17 cellular contexts compared by ENCODE assay signal in the genomic region with DNA sequence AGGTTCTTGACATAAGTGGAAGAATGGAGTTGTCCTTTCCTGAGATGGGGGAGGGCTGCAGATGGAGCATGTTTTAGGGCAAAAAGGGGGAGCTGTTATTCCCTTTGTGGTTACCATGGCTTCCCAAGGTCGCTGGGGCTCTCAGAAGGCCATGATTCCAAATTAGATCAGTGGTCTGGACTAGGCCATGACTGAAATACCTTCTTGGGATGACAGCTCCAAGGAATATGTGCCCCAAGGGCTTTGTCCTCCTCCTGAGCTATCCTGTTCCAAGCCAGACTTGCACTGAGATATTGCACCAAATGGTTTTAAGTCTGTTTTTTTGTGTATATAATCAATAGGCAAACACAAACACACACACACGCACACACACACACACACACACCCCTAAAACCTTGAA. TPM values are rescaled to one million over a fixed set of nuclear protein-coding genes. Genes with fewer than 3 reads are reported as not detected.
A peak's percentile ranks its signal among the peaks of the same experiment; 100 is the strongest.
DNase-seq lines count a peak whose midpoint lies in the region; ATAC-seq, FAIRE-seq and TF ChIP-seq lines count a peak whose summit lies in the region.
"Had no signal": no experiment of that assay in that cellular context is flagged by ENCODE, and none has a peak within 500 bp of the region (broad histone marks: within the 10 kb centered on the region; RNA-seq: fewer than 3 reads in every experiment).

No MANE protein-coding gene starts in this region.

- no peaks in the 10 kb centered on the region for H3K9me3 ChIP-seq in CD8-positive, alpha-beta memory T cell (ENCODE audit: low read length)
- peaks cover 9 to 11% of the 10 kb centered on the region in 2 donors for H3K9me3 ChIP-seq in transverse colon

- peaks cover 21 to 28% (median 21%) of the 10 kb centered on the region in 3 donors for H3K4me1 Mint-ChIP-seq in CD8-positive, alpha-beta memory T cell
- H3K4me1 Mint-ChIP-seq in activated T-helper 2 cell treated with anti-CD3 and anti-CD28 coated beads, Interferon-gamma antibody, Interleukin-2, Interleukin-4, amounts not matched to agents 10 μg/mL and 5 μg/mL and 100 μg/mL, durations not matched to agents 14 hours and 24 hours and 36 hours (ENCODE audit: low read depth): peaks cover 20% of the 10 kb centered on the region
- H3K4me1 Mint-ChIP-seq in naive thymus-derived CD8-positive, alpha-beta T cell: peaks cover 15 to 31% (median 21%) of the 10 kb centered on the region in 4 donors

- H3K4me3 Mint-ChIP-seq in CD8-positive, alpha-beta memory T cell: peak overlapping the region in 6 of 7 donors; percentile 82 to 98 (median 96)
- H3K4me3 Mint-ChIP-seq in activated T-helper 2 cell treated with anti-CD3 and anti-CD28 coated beads, Interferon-gamma antibody, Interleukin-2, Interleukin-4, amounts not matched to agents 10 μg/mL and 5 μg/mL and 100 μg/mL, durations not matched to agents 14 hours and 24 hours and 36 hours (ENCODE audit: low read depth): peak overlapping the region; percentile 70
- H3K4me3 Mint-ChIP-seq in naive thymus-derived CD8-positive, alpha-beta T cell: peak overlapping the region in 7 of 10 donors; percentile 33 to 100 (median 96)

- peaks cover 2 to 17% (median 5%) of the 10 kb centered on the region in 3 donors for H3K36me3 Mint-ChIP-seq in CD8-positive, alpha-beta memory T cell
- peaks cover 58% of the 10 kb centered on the region for H3K36me3 Mint-ChIP-seq in activated T-helper 2 cell treated with anti-CD3 and anti-CD28 coated beads, Interferon-gamma antibody, Interleukin-2, Interleukin-4, amounts not matched to agents 10 μg/mL and 5 μg/mL and 100 μg/mL, durations not matched to agents 14 hours and 24 hours and 36 hours (ENCODE audit: low read depth)
- H3K36me3 Mint-ChIP-seq in naive thymus-derived CD8-positive, alpha-beta T cell: peaks cover 0 to 5% (median 2%) of the 10 kb centered on the region in 3 donors

- WGBS in transverse colon (ENCODE audit: low coverage in 1 of 2), 2 donors: 85% methylated on average over 2 of the region's 2 CpGs; no CpG with 5 or more reads in 1 of the 2 donors

- FAIRE-seq in GM12891 (lab: Jason Lieb, UNC): peak; percentile 23

- no peak for TF ChIP-seq EP300 in transverse colon (IDR thresholded peaks at IDR 0.05; ENCODE audit: low read depth)

- peaks cover 0 to 4% of the 10 kb centered on the region in 2 donors for H3K27me3 Mint-ChIP-seq in CD8-positive, alpha-beta memory T cell
- H3K27me3 Mint-ChIP-seq in activated T-helper 2 cell treated with anti-CD3 and anti-CD28 coated beads, Interferon-gamma antibody, Interleukin-2, Interleukin-4, amounts not matched to agents 10 μg/mL and 5 μg/mL and 100 μg/mL, durations not matched to agents 14 hours and 24 hours and 36 hours (ENCODE audit: low read depth): no peaks in the 10 kb centered on the region
- H3K27me3 Mint-ChIP-seq in naive thymus-derived CD8-positive, alpha-beta T cell: no peaks in the 10 kb centered on the region

- in situ Hi-C loops in transverse colon (cut with MboI; ENCODE audit: low pct_ligation_motif_present in 1 of 4, low pct_unique_long_range_greater_than_20kb in 1 of 4, low sequenced_read_pairs in 3 of 4): loop anchor here in 1 of 4 donors (25.0 kb wide), 1 partner anchor 230 kb away; no protein-coding TSS in a partner anchor

- no peaks in the 10 kb centered on the region for H3K36me3 ChIP-seq in CD8-positive, alpha-beta memory T cell (ENCODE audit: insufficient read depth, low read length)
- no peaks in the 10 kb centered on the region for H3K36me3 ChIP-seq in transverse colon

- DNase-seq in CD8-positive, alpha-beta memory T cell: no peak
- DNase-seq in GM12891 (ENCODE audit: insufficient read length, low spot score) (no peak), erythroblast (lab: John Stamatoyannopoulos, UW) (no peak), amygdala (lab: John Stamatoyannopoulos, UW) (no peak), transverse colon (no peak)
- no peak for DNase-seq in activated T-helper 2 cell treated with anti-CD3 and anti-CD28 coated beads, Interferon-gamma antibody, Interleukin-2, Interleukin-4, amounts not matched to agents 10 μg/mL and 5 μg/mL and 100 μg/mL, durations not matched to agents 14 hours and 24 hours and 36 hours (ENCODE audit: low spot score)
- DNase-seq in naive thymus-derived CD8-positive, alpha-beta T cell: no peak
- DNase-seq: GDM1, head of caudate nucleus, mucosa of descending colon, NCI-H1930, NCI-H524, psoas muscle, WERI-Rb-1 had no signal

- no peak for TF ChIP-seq CTCF in transverse colon (IDR thresholded peaks at IDR 0.05)

- CTCF ChIA-PET in CD8-positive, alpha-beta memory T cell (lab: Charles Lee): interaction anchor here (0.7 to 1.6 kb wide), 2 partner anchors 10 to 120 kb away, joined by 3 read pairs; no protein-coding TSS in a partner anchor

- POLR2A ChIA-PET in CD8-positive, alpha-beta memory T cell (lab: Charles Lee): no interaction called here
- POLR2A ChIA-PET in naive thymus-derived CD8-positive, alpha-beta T cell (lab: Charles Lee): no interaction called here

- H3K27me3 ChIP-seq in CD8-positive, alpha-beta memory T cell (ENCODE audit: insufficient read depth, low read length, poor library complexity, severe bottlenecking): no peaks in the 10 kb centered on the region
- H3K27me3 ChIP-seq in transverse colon: no peaks in the 10 kb centered on the region

- intact Hi-C loops in activated T-helper 2 cell treated with anti-CD3 and anti-CD28 coated beads, Interferon-gamma antibody, Interleukin-2, Interleukin-4, amounts not matched to agents 10 μg/mL and 5 μg/mL and 100 μg/mL, durations not matched to agents 14 hours and 24 hours and 36 hours (cut with micrococcal nuclease): no loop called here
- intact Hi-C loops in transverse colon (cut with DNase I; ENCODE audit: low total_unique reads): no loop called here

- peaks cover 5 to 13% (median 9%) of the 10 kb centered on the region in 5 donors for H3K9me3 Mint-ChIP-seq in CD8-positive, alpha-beta memory T cell
- H3K9me3 Mint-ChIP-seq in activated T-helper 2 cell treated with anti-CD3 and anti-CD28 coated beads, Interferon-gamma antibody, Interleukin-2, Interleukin-4, amounts not matched to agents 10 μg/mL and 5 μg/mL and 100 μg/mL, durations not matched to agents 14 hours and 24 hours and 36 hours: peaks cover 35% of the 10 kb centered on the region
- H3K9me3 Mint-ChIP-seq in naive thymus-derived CD8-positive, alpha-beta T cell: peaks cover 3 to 20% (median 13%) of the 10 kb centered on the region in 9 donors

- no peak for TF ChIP-seq POLR2A in GM12891 (IDR thresholded peaks at IDR 0.05; ENCODE audit: low read depth, low read length)
- no peak for TF ChIP-seq POLR2A in erythroblast (IDR thresholded peaks at IDR 0.05; ENCODE audit: low read length)
- no peak for TF ChIP-seq POLR2A in transverse colon (IDR thresholded peaks at IDR 0.05)

- H3K4me1 ChIP-seq in CD8-positive, alpha-beta memory T cell (ENCODE audit: insufficient read depth, low read length): peaks cover 10% of the 10 kb centered on the region
- peaks cover 0 to 11% (median 9%) of the 10 kb centered on the region in 4 donors for H3K4me1 ChIP-seq in transverse colon

- H3K4me3 ChIP-seq in CD8-positive, alpha-beta memory T cell (ENCODE audit: low read length): no peak overlapping the region
- no peak overlapping the region for H3K4me3 ChIP-seq in transverse colon
- H3K4me3 ChIP-seq: mucosa of descending colon had no signal

- H3K27ac Mint-ChIP-seq in CD8-positive, alpha-beta memory T cell: peak overlapping the region in 5 of 8 donors; percentile 49 to 99 (median 98)
- H3K27ac Mint-ChIP-seq in activated T-helper 2 cell treated with anti-CD3 and anti-CD28 coated beads, Interferon-gamma antibody, Interleukin-2, Interleukin-4, amounts not matched to agents 10 μg/mL and 5 μg/mL and 100 μg/mL, durations not matched to agents 14 hours and 24 hours and 36 hours: peak overlapping the region; percentile 100
- peak overlapping the region in 3 of 10 donors; percentile 89 to 98 (median 95) for H3K27ac Mint-ChIP-seq in naive thymus-derived CD8-positive, alpha-beta T cell

- ATAC-seq in naive thymus-derived CD8-positive, alpha-beta T cell: no peak
- ATAC-seq in HG03460 (IDR thresholded peaks at IDR 0.05; ENCODE audit: unreplicated experiment): no peak
- ATAC-seq: esophagus mucosa, mucosa of descending colon, Panc1, psoas muscle had no signal

- no peak overlapping the region for H3K27ac ChIP-seq in CD8-positive, alpha-beta memory T cell (ENCODE audit: low read depth, low read length)
- H3K27ac ChIP-seq in transverse colon: no peak overlapping the region
- H3K27ac ChIP-seq: psoas muscle, WERI-Rb-1 had no signal

TF ChIP-seq in GM12891, 5 proteins besides CTCF, POLR2A, EP300 and RAD21:
- no peak for TF ChIP-seq TAF1 (IDR thresholded peaks at IDR 0.05; ENCODE audit: low read depth, low read length)
- TF ChIP-seq SPI1 (IDR thresholded peaks at IDR 0.05; ENCODE audit: low read depth, low read length): no peak
- no peak for TF ChIP-seq POLR2AphosphoS5 (IDR thresholded peaks at IDR 0.05; ENCODE audit: low read depth, low read length)
- TF ChIP-seq PAX5 (IDR thresholded peaks at IDR 0.05; ENCODE audit: insufficient read depth, low read length, severe bottlenecking): no peak
- no peak for TF ChIP-seq POU2F2 (IDR thresholded peaks at IDR 0.05; ENCODE audit: low read depth, low read length)

RNA-seq across cellular contexts. Expression of gene RBPJ, which starts 3.0 kb away (rescaled TPM):
- 100 to 1,000 TPM; 199 to 201 TPM for total RNA-seq in CD8-positive, alpha-beta memory T cell
- 94.0 TPM for polyA plus RNA-seq in CD8-positive, alpha-beta memory T cell
- 30.5 TPM for polyA plus RNA-seq in GM12891 (2012; ENCODE audit: low read depth, missing spikeins)
- 527 and 540 TPM in 2 replicates for total RNA-seq in activated T-helper 2 cell treated with anti-CD3 and anti-CD28 coated beads, Interferon-gamma antibody, Interleukin-2, Interleukin-4, amounts not matched to agents 10 μg/mL and 5 μg/mL and 100 μg/mL, durations not matched to agents 14 hours and 24 hours and 36 hours
- total RNA-seq in naive thymus-derived CD8-positive, alpha-beta T cell: 10 to 100 TPM; 56.2 to 59.6 TPM
- 10 to 100 TPM; 49.1 to 78.4 (median 73.2) TPM for polyA plus RNA-seq in naive thymus-derived CD8-positive, alpha-beta T cell
- 100 to 1,000 TPM in 1 of 4 donors, 10 to 100 TPM in 3; 15.1 to 104 (median 44.6) TPM for total RNA-seq in transverse colon
